In the genomic region with DNA sequence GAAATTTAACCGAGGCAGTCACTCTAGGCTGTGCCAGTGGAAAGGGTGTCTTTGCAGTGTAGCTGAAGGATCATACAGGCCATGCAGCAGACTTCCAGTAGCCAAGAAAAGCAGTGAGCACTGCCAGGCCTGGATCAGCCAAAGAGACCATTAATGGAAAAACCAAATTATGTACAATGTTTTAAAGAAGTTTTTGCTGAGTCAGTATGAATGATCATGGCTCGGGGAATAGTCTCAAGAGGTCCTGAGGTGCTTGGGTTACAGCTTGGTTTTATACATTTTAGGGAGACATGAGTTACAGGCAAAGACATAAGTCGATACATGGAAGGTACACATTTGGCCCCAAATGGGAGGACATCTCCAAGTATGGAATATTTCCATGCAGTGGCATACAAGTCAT, we compare ENCODE assay signal across 29 cellular contexts.
"Had no signal": no experiment of that assay in that cellular context is flagged by ENCODE, and none has a peak within 500 bp of the region (broad histone marks: within the 10 kb centered on the region; RNA-seq: fewer than 3 reads in every experiment).

No MANE protein-coding gene starts in this region.

- H3K4me3 ChIP-seq: coronary artery, dorsolateral prefrontal cortex, esophagus squamous epithelium, gastrocnemius medialis, heart right ventricle, left lung, lower lobe of right lung, mucosa of descending colon had no signal

- H3K9me3 Mint-ChIP-seq: effector memory CD8-positive, alpha-beta T cell had no signal

- FAIRE-seq: colon, endometrium, islet of Langerhans, keratinocyte had no signal

- H3K27me3 ChIP-seq: dorsolateral prefrontal cortex, esophagus squamous epithelium, gastrocnemius medialis, heart right ventricle, left lung had no signal

- H3K36me3 Mint-ChIP-seq: mesothelial cell of epicardium, naive B cell had no signal

- H3K4me3 Mint-ChIP-seq: effector memory CD8-positive, alpha-beta T cell; endodermal cell; mesothelial cell of epicardium had no signal

- H3K9me3 ChIP-seq: esophagus squamous epithelium, gastrocnemius medialis, lower lobe of right lung, mucosa of descending colon had no signal

- H3K27ac ChIP-seq: coronary artery, dorsolateral prefrontal cortex, epithelial cell of prostate, esophagus squamous epithelium, gastrocnemius medialis, heart right ventricle, left lung, lower lobe of right lung had no signal

- DNase-seq: dermis blood vessel endothelial cell; dorsolateral prefrontal cortex; effector CD8-positive, alpha-beta T cell; effector memory CD8-positive, alpha-beta T cell; endodermal cell; erythroblast; esophagus squamous epithelium; foreskin fibroblast; foreskin melanocyte; gastrocnemius medialis; glutamatergic neuron; head of caudate nucleus; heart right ventricle; hippocampal formation; left cardiac atrium; left lung; left ventricle myocardium superior; lower lobe of right lung; mesenchymal stem cell; mucosa of descending colon; naive B cell had no signal

- H3K4me1 Mint-ChIP-seq: naive B cell had no signal

- H3K27ac Mint-ChIP-seq: effector memory CD8-positive, alpha-beta T cell; endodermal cell; mesothelial cell of epicardium; naive B cell had no signal

- H3K36me3 ChIP-seq: esophagus squamous epithelium, gastrocnemius medialis, heart right ventricle, left lung, lower lobe of right lung had no signal

- H3K4me1 ChIP-seq: esophagus squamous epithelium, gastrocnemius medialis, heart right ventricle, left lung, lower lobe of right lung had no signal

- ATAC-seq: effector memory CD8-positive, alpha-beta T cell; esophagus mucosa; gastrocnemius medialis; heart right ventricle; left cardiac atrium; left lung; left ventricle myocardium superior; lower lobe of right lung; mucosa of descending colon had no signal
